27 cellular contexts compared by ENCODE assay signal in genomic region chr16:79949417-79949816, GRCh38.
"Had no signal": no experiment of that assay in that cellular context is flagged by ENCODE, and none has a peak within 500 bp of the region (broad histone marks: within the 10 kb centered on the region; RNA-seq: fewer than 3 reads in every experiment).

No MANE protein-coding gene starts in this region.

- H3K79me2 ChIP-seq: parathyroid adenoma had no signal

- H3K4me3 ChIP-seq: ovary, psoas muscle, right lobe of liver, sigmoid colon, stomach, thoracic aorta, thyroid gland, tibial nerve, upper lobe of left lung, vagina had no signal

- H3K9ac ChIP-seq: parathyroid adenoma had no signal

- ATAC-seq: natural killer cell treated with Interleukin-12 subunit alpha and Interleukin-12 subunit beta and Interleukin-15 and Interleukin-18, amount 100 ng/mL, for 72 hours; psoas muscle; right cardiac atrium; right lobe of liver; stimulated activated effector memory CD8-positive, alpha-beta T cell treated with anti-CD3 and anti-CD28 coated beads, Interleukin-12 subunit alpha, Interleukin-12 subunit beta, amount 100 ng/mL, for 72 hours; stimulated activated naive B cell treated with anti-CD40 and anti-IgM and Interleukin-4, amounts not matched to agents 10 μg/mL and 1 μg/mL and 100 μg/mL, for 72 hours had no signal

- H3K9me3 ChIP-seq: neutrophil, ovary, psoas muscle, right lobe of liver, sigmoid colon, stomach, thoracic aorta, thyroid gland, tibial nerve, upper lobe of left lung, vagina had no signal

- DNase-seq: nephron progenitor cell; nucleus accumbens; ovary; posterior cingulate gyrus; psoas muscle; right cardiac atrium; right lobe of liver; sigmoid colon; small intestine; stimulated activated CD4-positive, alpha-beta T cell treated with anti-CD3 and anti-CD28 coated beads, Interleukin-15, amount 100 ng/mL, for 24 hours; stimulated activated CD4-positive, alpha-beta T cell treated with anti-CD3 and anti-CD28 coated beads, Interleukin-2, amount 100 ng/mL, for 24 hours; stimulated activated CD4-positive, alpha-beta T cell treated with anti-CD3 and anti-CD28 coated beads, Interleukin-2, amount 100 ng/mL, for 48 hours; stimulated activated CD4-positive, alpha-beta T cell treated with anti-CD3 and anti-CD28 coated beads, Interleukin-4, amount 100 ng/mL, for 24 hours; stimulated activated naive B cell treated with anti-CD40 and anti-IgM and Interleukin-4, amounts not matched to agents 10 μg/mL and 1 μg/mL and 100 μg/mL, for 72 hours; stimulated activated naive CD4-positive, alpha-beta T cell treated with Interleukin-2 at 50 U/mL for 16 hours; stomach; thyroid gland; trophoblast cell; upper lobe of left lung had no signal

- H3K27ac ChIP-seq: neutrophil, ovary, parathyroid adenoma, psoas muscle, right lobe of liver, sigmoid colon, stomach, thoracic aorta, thyroid gland, tibial nerve, upper lobe of left lung, vagina had no signal

- FAIRE-seq: small intestine, urothelium cell line had no signal

- H3K36me3 ChIP-seq: neutrophil, ovary, right lobe of liver, sigmoid colon, stomach, thoracic aorta, thyroid gland, tibial nerve, upper lobe of left lung, vagina had no signal

- H3K27me3 ChIP-seq: neutrophil, ovary, right lobe of liver, sigmoid colon, stomach, thyroid gland, tibial nerve, upper lobe of left lung, vagina had no signal

- H3K4me1 ChIP-seq: psoas muscle, right lobe of liver, sigmoid colon, tibial nerve, upper lobe of left lung, vagina had no signal

- H2AFZ ChIP-seq: parathyroid adenoma had no signal
